ENCODE assay signal across 15 cellular contexts in genomic region chr15:25797511-25798206, GRCh38.
DNase-seq lines count a peak whose midpoint lies in the region; ATAC-seq and TF ChIP-seq lines count a peak whose summit lies in the region.
"Had no signal": no experiment of that assay in that cellular context is flagged by ENCODE, and none has a peak within 500 bp of the region (broad histone marks: within the 10 kb centered on the region; RNA-seq: fewer than 3 reads in every experiment).

No MANE protein-coding gene starts in this region.

- peak overlapping the region; percentile 63 for H3K27ac Mint-ChIP-seq in activated T-cell treated with anti-CD3 and anti-CD28 coated beads, Interleukin-2, amount 50 U/mL, for 24 hours
- H3K27ac Mint-ChIP-seq in naive thymus-derived CD4-positive, alpha-beta T cell: peak overlapping the region in 6 of 9 donors; percentile 8 to 82 (median 70)
- H3K27ac Mint-ChIP-seq: stimulated activated naive CD8-positive, alpha-beta T cell treated with anti-CD3 and anti-CD28 coated beads, Interleukin-15, Interleukin-2, amounts not matched to agents 100 ng/mL and 50 ng/mL, for 24 hours had no signal

- H3K9me3 ChIP-seq in naive thymus-derived CD4-positive, alpha-beta T cell (ENCODE audit: control insufficient read depth in 2 of 3, low read length in 3 of 3): no peaks in the 10 kb centered on the region
- H3K9me3 ChIP-seq in thoracic aorta: no peaks in the 10 kb centered on the region
- H3K9me3 ChIP-seq: SJCRH30 had no signal

- no peak overlapping the region for H3K4me3 ChIP-seq in cardiac fibroblast (replicated peaks in 1 of 2; ENCODE audit: low read depth in 2 of 2, low read length in 2 of 2)
- H3K4me3 ChIP-seq in naive thymus-derived CD4-positive, alpha-beta T cell (ENCODE audit: low read length): no peak overlapping the region
- H3K4me3 ChIP-seq in thoracic aorta: no peak overlapping the region
- H3K4me3 ChIP-seq: dorsolateral prefrontal cortex, SJCRH30 had no signal

- peaks cover 36% of the 10 kb centered on the region for H3K36me3 Mint-ChIP-seq in activated T-cell treated with anti-CD3 and anti-CD28 coated beads, Interleukin-2, amount 50 U/mL, for 24 hours (ENCODE audit: low read depth)
- peaks cover 0 to 4% (median 0%) of the 10 kb centered on the region in 5 donors for H3K36me3 Mint-ChIP-seq in naive thymus-derived CD4-positive, alpha-beta T cell

- no peak for DNase-seq in activated T-cell treated with anti-CD3 and anti-CD28 coated beads, Interleukin-2, amount 50 U/mL, for 24 hours
- DNase-seq in activated T-cell treated with anti-CD3 and anti-CD28 coated beads for 4 hours (no peak), cardiac fibroblast (ENCODE audit: low read depth in 2 of 2) (peak; percentile 3 to 38), thoracic aorta (ENCODE audit: low spot score) (no peak), GM10248 (ENCODE audit: extremely low spot score) (no peak)
- no peak for DNase-seq in naive thymus-derived CD4-positive, alpha-beta T cell
- DNase-seq: DMS 273 treated with DMSO at 0.1 percent for 48 hours, foreskin keratinocyte, midbrain, MM.1S had no signal

- POLR2A ChIA-PET in naive thymus-derived CD4-positive, alpha-beta T cell (lab: Charles Lee): interaction anchor here (2.4 kb wide), 1 partner anchor 14 kb away, joined by 11 read pairs; no protein-coding TSS in a partner anchor
- POLR2A ChIA-PET in GM10248 (lab: Yijun Ruan, JAX): no interaction called here

- no peaks in the 10 kb centered on the region for H3K9me3 Mint-ChIP-seq in activated T-cell treated with anti-CD3 and anti-CD28 coated beads, Interleukin-2, amount 50 U/mL, for 24 hours
- H3K9me3 Mint-ChIP-seq in naive thymus-derived CD4-positive, alpha-beta T cell: no peaks in the 10 kb centered on the region
- H3K9me3 Mint-ChIP-seq: stimulated activated naive CD8-positive, alpha-beta T cell treated with anti-CD3 and anti-CD28 coated beads, Interleukin-15, Interleukin-2, amounts not matched to agents 100 ng/mL and 50 ng/mL, for 24 hours had no signal

- TF ChIP-seq CTCF in cardiac fibroblast (IDR thresholded peaks at IDR 0.05; ENCODE audit: low read depth, low read length) (no peak), thoracic aorta (IDR thresholded peaks at IDR 0.05) (no peak), GM10248 (IDR thresholded peaks at IDR 0.05; ENCODE audit: control extremely low read depth, extremely low read depth, low read depth, missing control alignments) (no peak)

- H3K27me3 Mint-ChIP-seq in activated T-cell treated with anti-CD3 and anti-CD28 coated beads, Interleukin-2, amount 50 U/mL, for 24 hours: no peaks in the 10 kb centered on the region
- no peaks in the 10 kb centered on the region for H3K27me3 Mint-ChIP-seq in naive thymus-derived CD4-positive, alpha-beta T cell
- H3K27me3 Mint-ChIP-seq: stimulated activated naive CD8-positive, alpha-beta T cell treated with anti-CD3 and anti-CD28 coated beads, Interleukin-15, Interleukin-2, amounts not matched to agents 100 ng/mL and 50 ng/mL, for 24 hours had no signal

- ATAC-seq in naive thymus-derived CD4-positive, alpha-beta T cell: no peak
- ATAC-seq in thoracic aorta (ENCODE audit: insufficient number of reproducible peaks, low FRiP score, low read depth) (no peak), GM19395 (IDR thresholded peaks at IDR 0.05; ENCODE audit: unreplicated experiment) (no peak), HG03442 (IDR thresholded peaks at IDR 0.05; ENCODE audit: unreplicated experiment) (no peak)
- ATAC-seq: foreskin keratinocyte had no signal

- CTCF ChIA-PET in naive thymus-derived CD4-positive, alpha-beta T cell (lab: Charles Lee): interaction anchor here (1.8 kb wide), 1 partner anchor 14 kb away, joined by 6 read pairs; no protein-coding TSS in a partner anchor
- CTCF ChIA-PET in GM10248 (lab: Yijun Ruan, JAX): no interaction called here

- H3K36me3 ChIP-seq in naive thymus-derived CD4-positive, alpha-beta T cell (ENCODE audit: control insufficient read depth in 2 of 3, insufficient read depth in 3 of 3, low read length in 3 of 3): peaks cover 0 to 3% (median 0%) of the 10 kb centered on the region in 3 experiments
- no peaks in the 10 kb centered on the region for H3K36me3 ChIP-seq in thoracic aorta
- H3K36me3 ChIP-seq: SJCRH30 had no signal

- peaks cover 83% of the 10 kb centered on the region for H3K4me1 Mint-ChIP-seq in activated T-cell treated with anti-CD3 and anti-CD28 coated beads, Interleukin-2, amount 50 U/mL, for 24 hours (ENCODE audit: low read depth)
- H3K4me1 Mint-ChIP-seq in naive thymus-derived CD4-positive, alpha-beta T cell: peaks cover 59 to 93% (median 82%) of the 10 kb centered on the region in 7 donors

- no peaks in the 10 kb centered on the region for H3K27me3 ChIP-seq in naive thymus-derived CD4-positive, alpha-beta T cell (ENCODE audit: control insufficient read depth in 2 of 2, insufficient read depth in 2 of 2, low read length in 2 of 2)
- H3K27me3 ChIP-seq in thoracic aorta (replicated peaks; ENCODE audit: insufficient read depth): no peaks in the 10 kb centered on the region
- H3K27me3 ChIP-seq: foreskin keratinocyte, SJCRH30 had no signal

- intact Hi-C loops in naive thymus-derived CD4-positive, alpha-beta T cell (cut with micrococcal nuclease): loop anchor here in 1 of 2 donors (2.0 kb wide), 1 partner anchor 13 kb away; no protein-coding TSS in a partner anchor

- no peak overlapping the region for H3K4me3 Mint-ChIP-seq in activated T-cell treated with anti-CD3 and anti-CD28 coated beads, Interleukin-2, amount 50 U/mL, for 24 hours
- peak overlapping the region in 2 of 10 donors; percentile 21 to 81 for H3K4me3 Mint-ChIP-seq in naive thymus-derived CD4-positive, alpha-beta T cell
- H3K4me3 Mint-ChIP-seq: stimulated activated naive CD8-positive, alpha-beta T cell treated with anti-CD3 and anti-CD28 coated beads, Interleukin-15, Interleukin-2, amounts not matched to agents 100 ng/mL and 50 ng/mL, for 24 hours had no signal

- peaks cover 0 to 31% of the 10 kb centered on the region in 2 donors for H3K4me1 ChIP-seq in naive thymus-derived CD4-positive, alpha-beta T cell (ENCODE audit: control insufficient read depth in 2 of 2, insufficient read depth in 2 of 2, low read length in 2 of 2)
- peaks cover 45 to 83% of the 10 kb centered on the region in 2 donors for H3K4me1 ChIP-seq in thoracic aorta (ENCODE audit: control insufficient read depth in 1 of 2, low read depth in 2 of 2)
- H3K4me1 ChIP-seq: foreskin keratinocyte, SJCRH30 had no signal

- H3K27ac ChIP-seq in naive thymus-derived CD4-positive, alpha-beta T cell (ENCODE audit: low read depth, low read length): no peak overlapping the region
- H3K27ac ChIP-seq in thoracic aorta: peak overlapping the region; percentile 58 to 86
- H3K27ac ChIP-seq: foreskin keratinocyte, SJCRH30 had no signal

Comparison
In these comparisons a context has a peak if more than half of its experiments do, and no peak if none do; other contexts are left out.
1. DNase-seq: peak in cardiac fibroblast (2 of 2); none in activated T-cell treated with anti-CD3 and anti-CD28 coated beads, Interleukin-2, amount 50 U/mL, for 24 hours (single experiment), activated T-cell treated with anti-CD3 and anti-CD28 coated beads for 4 hours (single experiment), naive thymus-derived CD4-positive, alpha-beta T cell (0 of 9), thoracic aorta (single experiment) and GM10248 (single experiment).